ENCODE assay signal across 16 cellular contexts in the genomic region with DNA sequence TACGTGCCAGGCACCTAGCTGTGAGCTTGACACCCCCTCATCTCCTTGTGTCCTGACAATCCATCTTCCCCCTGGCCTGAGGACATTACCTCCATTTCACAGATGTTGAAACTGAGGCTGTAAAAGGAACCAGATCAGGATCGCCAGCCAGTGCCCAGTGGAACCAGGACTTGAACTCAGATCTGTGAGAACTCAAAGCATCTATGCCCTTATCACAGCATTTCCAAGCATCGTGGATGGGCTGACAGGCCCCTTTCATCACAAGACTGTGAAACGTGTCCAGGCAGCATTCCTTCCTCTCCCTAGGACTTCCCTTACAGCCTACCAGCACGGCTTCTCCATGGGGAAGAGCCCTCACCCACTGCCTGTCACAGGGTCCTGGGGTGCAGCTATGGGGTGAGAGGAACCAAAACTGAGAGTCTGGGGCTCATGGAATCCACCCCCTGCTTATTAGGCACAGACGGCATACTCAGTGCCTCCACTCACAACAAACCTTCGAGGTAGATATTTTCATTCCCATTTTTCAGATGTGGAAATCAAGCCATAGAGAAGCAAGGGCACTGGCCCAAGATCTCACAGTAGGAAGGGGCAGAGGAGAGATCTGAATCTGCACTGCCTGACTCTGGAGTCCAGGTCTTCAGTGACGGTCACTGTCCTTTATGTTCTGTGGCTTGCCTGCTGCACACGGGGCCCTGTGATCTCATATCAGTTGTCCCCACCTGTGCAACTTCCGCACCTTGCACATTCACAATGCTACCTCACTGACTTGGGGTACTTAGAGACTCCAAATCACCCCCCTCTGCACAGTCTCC. TPM values are rescaled to one million over a fixed set of nuclear protein-coding genes. Genes with fewer than 3 reads are reported as not detected.
DNase-seq lines count a peak whose midpoint lies in the region; ATAC-seq and TF ChIP-seq lines count a peak whose summit lies in the region.
"Had no signal": no experiment of that assay in that cellular context is flagged by ENCODE, and none has a peak within 500 bp of the region (broad histone marks: within the 10 kb centered on the region; RNA-seq: fewer than 3 reads in every experiment).

No MANE protein-coding gene starts in this region.

- POLR2A ChIA-PET in CD8-positive, alpha-beta T cell (lab: Charles Lee): interaction anchor here (1.4 kb wide), 1 partner anchor 10 kb away, joined by 3 read pairs; no protein-coding TSS in a partner anchor

- no peaks in the 10 kb centered on the region for H3K27me3 Mint-ChIP-seq in CD8-positive, alpha-beta T cell (ENCODE audit: low read depth)
- H3K27me3 Mint-ChIP-seq: activated naive CD8-positive, alpha-beta T cell treated with anti-CD3 and anti-CD28 coated beads for 36 hours had no signal

- TF ChIP-seq CTCF in CD8-positive, alpha-beta T cell (IDR thresholded peaks at IDR 0.05): no peak
- no peak for TF ChIP-seq CTCF in sigmoid colon (IDR thresholded peaks at IDR 0.05)

- peaks cover 28% of the 10 kb centered on the region for H3K4me1 ChIP-seq in CD8-positive, alpha-beta T cell (ENCODE audit: insufficient read depth, low read length)
- peaks cover 0 to 51% (median 27%) of the 10 kb centered on the region in 4 donors for H3K4me1 ChIP-seq in sigmoid colon
- H3K4me1 ChIP-seq: foreskin keratinocyte had no signal

- peaks cover 49% of the 10 kb centered on the region for H3K4me1 Mint-ChIP-seq in CD8-positive, alpha-beta T cell (ENCODE audit: low read depth)

- no peak overlapping the region for H3K27ac ChIP-seq in CD8-positive, alpha-beta T cell (ENCODE audit: low read depth, low read length)
- H3K27ac ChIP-seq in caudate nucleus (ENCODE audit: low read depth, low read length) (peak overlapping the region; percentile 48), sigmoid colon (peak overlapping the region; percentile 49 to 73 (median 62))
- H3K27ac ChIP-seq: foreskin keratinocyte, VCaP had no signal

- intact Hi-C loops in CD8-positive, alpha-beta T cell (cut with DNase I, micrococcal nuclease): loop anchor here in 1 of 2 experiments (2.0 to 5.0 kb wide), 2 partner anchors 19 to 900 kb away; no protein-coding TSS in a partner anchor
- intact Hi-C loops in sigmoid colon (cut with DNase I): no loop called here

- H3K36me3 Mint-ChIP-seq in CD8-positive, alpha-beta T cell: no peaks in the 10 kb centered on the region
- H3K36me3 Mint-ChIP-seq: activated naive CD8-positive, alpha-beta T cell treated with anti-CD3 and anti-CD28 coated beads for 36 hours had no signal

- H3K27me3 ChIP-seq in CD8-positive, alpha-beta T cell (ENCODE audit: insufficient read depth, low read length): no peaks in the 10 kb centered on the region
- no peaks in the 10 kb centered on the region for H3K27me3 ChIP-seq in sigmoid colon
- H3K27me3 ChIP-seq: foreskin keratinocyte had no signal

- DNase-seq in CD8-positive, alpha-beta T cell: no peak
- no peak for DNase-seq in caudate nucleus (lab: John Stamatoyannopoulos, UW)
- DNase-seq in left lobe of liver (ENCODE audit: low spot score): no peak
- DNase-seq in sigmoid colon: no peak
- no peak for DNase-seq in hypothalamus (lab: John Stamatoyannopoulos, UW)
- no peak for DNase-seq in GM19240 (ENCODE audit: insufficient read length, low spot score)
- DNase-seq: activated CD8-positive, alpha-beta memory T cell treated with anti-CD3 and anti-CD28 coated beads, Interleukin-2, amount 50 U/mL, for 4 hours; activated naive CD8-positive, alpha-beta T cell treated with anti-CD3 and anti-CD28 coated beads for 36 hours; foreskin keratinocyte; Karpas-422; NCI-H2081; NK-92 treated with Interleukin-12 subunit alpha and Interleukin-12 subunit beta, amount 100 ng/mL, for 24 hours had no signal

- TF ChIP-seq POLR2A in sigmoid colon (IDR thresholded peaks at IDR 0.05): no peak

- H3K4me3 ChIP-seq in CD8-positive, alpha-beta T cell (ENCODE audit: low read depth, low read length): no peak overlapping the region
- H3K4me3 ChIP-seq in sigmoid colon: no peak overlapping the region

- H3K4me3 Mint-ChIP-seq in CD8-positive, alpha-beta T cell: peak overlapping the region; percentile 26
- H3K4me3 Mint-ChIP-seq: activated naive CD8-positive, alpha-beta T cell treated with anti-CD3 and anti-CD28 coated beads for 36 hours had no signal

- H3K36me3 ChIP-seq in CD8-positive, alpha-beta T cell (ENCODE audit: insufficient read depth, low read length): no peaks in the 10 kb centered on the region
- H3K36me3 ChIP-seq in sigmoid colon: no peaks in the 10 kb centered on the region

- no peaks in the 10 kb centered on the region for H3K9me3 ChIP-seq in CD8-positive, alpha-beta T cell (ENCODE audit: low read length)
- H3K9me3 ChIP-seq in sigmoid colon: no peaks in the 10 kb centered on the region
- H3K9me3 ChIP-seq: SK-N-SH had no signal

- H3K27ac Mint-ChIP-seq in CD8-positive, alpha-beta T cell: no peak overlapping the region
- H3K27ac Mint-ChIP-seq: activated naive CD8-positive, alpha-beta T cell treated with anti-CD3 and anti-CD28 coated beads for 36 hours had no signal

- ATAC-seq in CD8-positive, alpha-beta T cell: no peak
- ATAC-seq in left lobe of liver: peak; percentile 23
- ATAC-seq in HG03439 (IDR thresholded peaks at IDR 0.05; ENCODE audit: unreplicated experiment): no peak
- no peak for ATAC-seq in GM21576 (IDR thresholded peaks at IDR 0.05; ENCODE audit: unreplicated experiment)
- ATAC-seq: foreskin keratinocyte had no signal

- CTCF ChIA-PET in CD8-positive, alpha-beta T cell (lab: Charles Lee): no interaction called here

- 66 to 72% methylated on average over 10 of the region's 10 CpGs for WGBS in sigmoid colon, 2 donors

- TF ChIP-seq EP300 in sigmoid colon (IDR thresholded peaks at IDR 0.05): no peak

- no peaks in the 10 kb centered on the region for H3K9me3 Mint-ChIP-seq in CD8-positive, alpha-beta T cell
- H3K9me3 Mint-ChIP-seq: activated naive CD8-positive, alpha-beta T cell treated with anti-CD3 and anti-CD28 coated beads for 36 hours had no signal

RNA-seq across cellular contexts. Expression of a gene that starts 26.8 kb away (rescaled TPM):
- not detected for total RNA-seq in CD8-positive, alpha-beta T cell
- 3.8 TPM for total RNA-seq in left lobe of liver
- total RNA-seq in sigmoid colon: 10 to 100 TPM in 3 of 4 donors, 1 to 10 TPM in 1; 10.0 to 14.8 (median 12.0) TPM
- polyA plus RNA-seq in sigmoid colon: 1 to 10 TPM; 3.0 to 8.8 (median 6.5) TPM
- total RNA-seq: activated naive CD8-positive, alpha-beta T cell treated with anti-CD3 and anti-CD28 coated beads for 36 hours; foreskin keratinocyte had no signal
- polyA plus RNA-seq: foreskin keratinocyte had no signal
